ENCODE assay signal across 1 cellular context in genomic region chr9:130843049-130843908, GRCh38.
TF ChIP-seq lines count a peak whose summit lies in the region.

No MANE protein-coding gene starts in this region.

TF ChIP-seq in H1, 55 proteins besides CTCF, POLR2A, EP300 and RAD21:
- no peak for TF ChIP-seq KDM5A (IDR thresholded peaks at IDR 0.05; ENCODE audit: low read length)
- no peak for TF ChIP-seq NRF1 (IDR thresholded peaks at IDR 0.05; ENCODE audit: low read depth, low read length)
- TF ChIP-seq RFX5 (IDR thresholded peaks at IDR 0.05; ENCODE audit: borderline replicate concordance, low read depth, low read length): no peak
- TF ChIP-seq CTBP2 (IDR thresholded peaks at IDR 0.05; ENCODE audit: borderline replicate concordance, insufficient read depth, insufficient read length, low read length): no peak
- TF ChIP-seq HDAC2 (IDR thresholded peaks at IDR 0.05; ENCODE audit: borderline replicate concordance in 1 of 2, low read depth in 2 of 2, low read length in 2 of 2): no peak
- no peak for TF ChIP-seq BACH1 (IDR thresholded peaks at IDR 0.05; ENCODE audit: low read length)
- TF ChIP-seq MAX (IDR thresholded peaks at IDR 0.05): no peak
- no peak for TF ChIP-seq KDM4A (IDR thresholded peaks at IDR 0.05; ENCODE audit: low read depth, low read length, severe bottlenecking)
- no peak for TF ChIP-seq USF2 (IDR thresholded peaks at IDR 0.05; ENCODE audit: low read length)
- no peak for TF ChIP-seq ATF3 (IDR thresholded peaks at IDR 0.05; ENCODE audit: insufficient read depth, low read depth, low read length)
- TF ChIP-seq JUN (IDR thresholded peaks at IDR 0.05; ENCODE audit: low read depth, low read length): no peak
- TF ChIP-seq E2F6 (IDR thresholded peaks at IDR 0.05): no peak
- TF ChIP-seq SUZ12 (IDR thresholded peaks at IDR 0.05; ENCODE audit: low read length): no peak
- TF ChIP-seq SIN3A (conservative IDR thresholded peaks at IDR 0.05 in 1 of 2, IDR thresholded peaks at IDR 0.05 in 1 of 2; ENCODE audit: low read depth in 1 of 2, low read length in 2 of 2): no peak
- TF ChIP-seq GABPA (IDR thresholded peaks at IDR 0.05; ENCODE audit: borderline replicate concordance, insufficient read depth, low read length): no peak
- no peak for TF ChIP-seq CHD1 (IDR thresholded peaks at IDR 0.05; ENCODE audit: low read depth, low read length)
- TF ChIP-seq NANOG (IDR thresholded peaks at IDR 0.05; ENCODE audit: insufficient read depth, low read depth, low read length, poor library complexity, severe bottlenecking): no peak
